8 cellular contexts compared by ENCODE assay signal in genomic region chr2:112584134-112584890, GRCh38. TPM values are rescaled to one million over a fixed set of nuclear protein-coding genes. Genes with fewer than 3 reads are reported as not detected.
DNase-seq lines count a peak whose midpoint lies in the region; ATAC-seq and TF ChIP-seq lines count a peak whose summit lies in the region.

Gene CHCHD5, plus strand, starts transcription at chr2:112584609. Its CDS starts 39 bp downstream, at chr2:112584648.

- ATAC-seq in GM18498 (IDR thresholded peaks at IDR 0.05; ENCODE audit: unreplicated experiment), result peak; percentile 88
- ATAC-seq in HG02885 (IDR thresholded peaks at IDR 0.05; ENCODE audit: poor library complexity, unreplicated experiment), result peak; percentile 89
- peak; percentile 82 to 87 (median 84) for ATAC-seq in psoas muscle

- H3K9me3 Mint-ChIP-seq in T-helper 2 cell treated with Interferon-gamma antibody and Interleukin-4, amounts not matched to agents 5 μg/mL and 100 μg/mL, for 36 hours, result no peaks in the 10 kb centered on the region

- H3K27me3 ChIP-seq in right atrium auricular region (no peaks in the 10 kb centered on the region), psoas muscle (ENCODE audit: insufficient read depth in 3 of 3, low read length in 2 of 3) (no peaks in the 10 kb centered on the region)

- H3K9me3 ChIP-seq in right atrium auricular region (no peaks in the 10 kb centered on the region), psoas muscle (no peaks in the 10 kb centered on the region)

- no peaks in the 10 kb centered on the region for H3K27me3 Mint-ChIP-seq in T-helper 2 cell treated with Interferon-gamma antibody and Interleukin-4, amounts not matched to agents 5 μg/mL and 100 μg/mL, for 36 hours (ENCODE audit: low read depth)

- H3K36me3 Mint-ChIP-seq in T-helper 2 cell treated with Interferon-gamma antibody and Interleukin-4, amounts not matched to agents 5 μg/mL and 100 μg/mL, for 36 hours (ENCODE audit: low read depth), result peaks cover 19% of the 10 kb centered on the region

- DNase-seq in NCI-H187 treated with DMSO at 0.1 percent for 48 hours (lab: John Stamatoyannopoulos, UW) (peak; percentile 78), anterior cingulate cortex (lab: John Stamatoyannopoulos, UW) (peak; percentile 74 to 98 (median 95)), right atrium auricular region (ENCODE audit: low spot score) (peak; percentile 98), psoas muscle (peak; percentile 95 to 98)
- DNase-seq in T-helper 2 cell treated with Interferon-gamma antibody and Interleukin-4, amounts not matched to agents 5 μg/mL and 100 μg/mL, for 36 hours (ENCODE audit: low spot score), result peak; percentile 95

- peaks cover 9% of the 10 kb centered on the region for H3K36me3 ChIP-seq in right atrium auricular region
- peaks cover 3 to 16% of the 10 kb centered on the region in 2 donors for H3K36me3 ChIP-seq in psoas muscle (ENCODE audit: insufficient read depth in 1 of 2, low read depth in 1 of 2)
- no peaks in the 10 kb centered on the region for H3K36me3 ChIP-seq in urinary bladder (ENCODE audit: insufficient read depth)

- H3K4me3 ChIP-seq in right atrium auricular region (peak within 1 kb of the TSS; percentile 69 to 82), psoas muscle (peak within 1 kb of the TSS; percentile 88), urinary bladder (ENCODE audit: low read depth, low read length) (peak within 1 kb of the TSS; percentile 52)

- H3K27ac ChIP-seq in right atrium auricular region, result peak within 1 kb of the TSS; percentile 94 to 96
- H3K27ac ChIP-seq in psoas muscle, result peak within 1 kb of the TSS; percentile 92
- H3K27ac ChIP-seq in urinary bladder (ENCODE audit: low read depth), result peak within 1 kb of the TSS; percentile 93

- TF ChIP-seq CTCF in right atrium auricular region (IDR thresholded peaks at IDR 0.05), result peak; percentile 19 to 47
- peak; percentile 32 for TF ChIP-seq CTCF in psoas muscle (IDR thresholded peaks at IDR 0.05)

- peaks cover 0 to 26% of the 10 kb centered on the region in 2 donors for H3K4me1 ChIP-seq in right atrium auricular region
- peaks cover 22% of the 10 kb centered on the region for H3K4me1 ChIP-seq in psoas muscle
- H3K4me1 ChIP-seq in urinary bladder (ENCODE audit: insufficient read depth), result peaks cover 2% of the 10 kb centered on the region

- H3K4me3 Mint-ChIP-seq in T-helper 2 cell treated with Interferon-gamma antibody and Interleukin-4, amounts not matched to agents 5 μg/mL and 100 μg/mL, for 36 hours, result peak within 1 kb of the TSS; percentile 98

- peaks cover 34% of the 10 kb centered on the region for H3K4me1 Mint-ChIP-seq in T-helper 2 cell treated with Interferon-gamma antibody and Interleukin-4, amounts not matched to agents 5 μg/mL and 100 μg/mL, for 36 hours (ENCODE audit: low read depth)

- peak within 1 kb of the TSS; percentile 100 for H3K27ac Mint-ChIP-seq in T-helper 2 cell treated with Interferon-gamma antibody and Interleukin-4, amounts not matched to agents 5 μg/mL and 100 μg/mL, for 36 hours

- 0 to 1% (median 1%) methylated on average over 54 of the region's 54 CpGs for WGBS in psoas muscle, 3 donors
- WGBS in urinary bladder, result under 1% methylated on average over 54 of the region's 54 CpGs

- intact Hi-C loops in psoas muscle (cut with DNase I), result loop anchor here (5.0 to 10.0 kb wide), 4 partner anchors 42 to 330 kb away; partner anchors contain the start of genes POLR1B (in 1 of the 2), TTL (in 1 of the 2), ZC3H6 (in 1 of the 2) and ZC3H8 (in 1 of the 2)

RNA-seq across cellular contexts. Expression of gene CHCHD5, which starts in this region (rescaled TPM):
- total RNA-seq in right atrium auricular region (10 to 100 TPM; 27.4 to 29.4 TPM), psoas muscle (10 to 100 TPM; 28.3 to 37.3 (median 32.8) TPM), urinary bladder (3.4 TPM)
- polyA plus RNA-seq in psoas muscle (10 to 100 TPM; 30.4 to 47.8 (median 30.7) TPM), urinary bladder (46.0 TPM)

Comparison
In these comparisons a context has a peak if more than half of its experiments do, and no peak if none do; other contexts are left out.
1. Peak in every context shown above with its lines: DNase-seq, ATAC-seq, H3K4me3 ChIP-seq and H3K27ac ChIP-seq.